In genomic region chr16:74984670-74985411, GRCh38 we compare ENCODE assay signal across 1 cellular context.
TF ChIP-seq lines count a peak whose summit lies in the region.

A gene with protein sequence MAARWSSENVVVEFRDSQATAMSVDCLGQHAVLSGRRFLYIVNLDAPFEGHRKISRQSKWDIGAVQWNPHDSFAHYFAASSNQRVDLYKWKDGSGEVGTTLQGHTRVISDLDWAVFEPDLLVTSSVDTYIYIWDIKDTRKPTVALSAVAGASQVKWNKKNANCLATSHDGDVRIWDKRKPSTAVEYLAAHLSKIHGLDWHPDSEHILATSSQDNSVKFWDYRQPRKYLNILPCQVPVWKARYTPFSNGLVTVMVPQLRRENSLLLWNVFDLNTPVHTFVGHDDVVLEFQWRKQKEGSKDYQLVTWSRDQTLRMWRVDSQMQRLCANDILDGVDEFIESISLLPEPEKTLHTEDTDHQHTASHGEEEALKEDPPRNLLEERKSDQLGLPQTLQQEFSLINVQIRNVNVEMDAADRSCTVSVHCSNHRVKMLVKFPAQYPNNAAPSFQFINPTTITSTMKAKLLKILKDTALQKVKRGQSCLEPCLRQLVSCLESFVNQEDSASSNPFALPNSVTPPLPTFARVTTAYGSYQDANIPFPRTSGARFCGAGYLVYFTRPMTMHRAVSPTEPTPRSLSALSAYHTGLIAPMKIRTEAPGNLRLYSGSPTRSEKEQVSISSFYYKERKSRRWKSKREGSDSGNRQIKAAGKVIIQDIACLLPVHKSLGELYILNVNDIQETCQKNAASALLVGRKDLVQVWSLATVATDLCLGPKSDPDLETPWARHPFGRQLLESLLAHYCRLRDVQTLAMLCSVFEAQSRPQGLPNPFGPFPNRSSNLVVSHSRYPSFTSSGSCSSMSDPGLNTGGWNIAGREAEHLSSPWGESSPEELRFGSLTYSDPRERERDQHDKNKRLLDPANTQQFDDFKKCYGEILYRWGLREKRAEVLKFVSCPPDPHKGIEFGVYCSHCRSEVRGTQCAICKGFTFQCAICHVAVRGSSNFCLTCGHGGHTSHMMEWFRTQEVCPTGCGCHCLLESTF (minus strand): TSS chr16:74985123. CDS start chr16:74985017, 106 bp downstream.

TF ChIP-seq in HepG2, 621 proteins besides CTCF, POLR2A, EP300 and RAD21 (continued from another document and continues in another):
- TF ChIP-seq MTA1 (CRISPR knock-in tag; IDR thresholded peaks at IDR 0.05; ENCODE audit: borderline replicate concordance) (peak; percentile 89; the same call in 1 of the 2 replicates), YY1 (IDR thresholded peaks at IDR 0.05; ENCODE audit: insufficient read depth, insufficient replicate concordance, low read depth, low read length) (peak; percentile 63), ZKSCAN1 (IDR thresholded peaks at IDR 0.05; ENCODE audit: low read length) (no peak; the same call in 1 of the 2 replicates), RARA (CRISPR knock-in tag; IDR thresholded peaks at IDR 0.05) (0 out of 2 replicates have a peak, but pooled peaks have one; percentile 7), ZMYM3 (CRISPR knock-in tag; IDR thresholded peaks at IDR 0.05) (no peak; the same call in 1 of the 2 replicates), ZSCAN21 (CRISPR knock-in tag; IDR thresholded peaks at IDR 0.05; ENCODE audit: borderline replicate concordance) (peak; percentile 71), KDM1A (CRISPR knock-in tag; IDR thresholded peaks at IDR 0.05) (0 out of 2 replicates have a peak, but pooled peaks have one; percentile 22), SIX4 (CRISPR knock-in tag; IDR thresholded peaks at IDR 0.05) (0 out of 2 replicates have a peak, but pooled peaks have one; percentile 12), RAD51 (IDR thresholded peaks at IDR 0.05; ENCODE audit: borderline replicate concordance) (no peak), NR2F1 (CRISPR knock-in tag; IDR thresholded peaks at IDR 0.05) (no peak), NFKB2 (CRISPR knock-in tag; IDR thresholded peaks at IDR 0.05; ENCODE audit: borderline replicate concordance) (peak; percentile 66; the same call in 1 of the 2 replicates), ZNF274 (CRISPR knock-in tag; IDR thresholded peaks at IDR 0.05) (peak; percentile 89; the same call in 1 of the 2 replicates), KLF12 (CRISPR knock-in tag; IDR thresholded peaks at IDR 0.05; ENCODE audit: borderline replicate concordance) (peak; percentile 78; the same call in 1 of the 2 replicates), DPF2 (CRISPR knock-in tag; IDR thresholded peaks at IDR 0.05; ENCODE audit: borderline replicate concordance, low read depth) (no peak), SNRNP70 (IDR thresholded peaks at IDR 0.05; ENCODE audit: low read depth, low read length) (no peak), KDM5B (CRISPR knock-in tag; IDR thresholded peaks at IDR 0.05; ENCODE audit: borderline replicate concordance) (peak; percentile 72; the same call in 1 of the 2 replicates), PCBP2 (optimal IDR thresholded peaks at IDR 0.05; ENCODE audit: low read depth, low read length, poor library complexity, severe bottlenecking) (no peak), CC2D1A (CRISPR knock-in tag; IDR thresholded peaks at IDR 0.05) (no peak), MAFG (CRISPR knock-in tag; IDR thresholded peaks at IDR 0.05) (no peak), ZNF652 (CRISPR knock-in tag; IDR thresholded peaks at IDR 0.05; ENCODE audit: borderline replicate concordance, low read depth) (0 out of 2 replicates have a peak, but pooled peaks have one; percentile 13), ATF3 (CRISPR knock-in tag; IDR thresholded peaks at IDR 0.05) (peak; percentile 45; the same call in 1 of the 2 replicates), HMGXB4 (CRISPR knock-in tag; IDR thresholded peaks at IDR 0.05; ENCODE audit: borderline replicate concordance in 1 of 2, low read depth in 1 of 2) (peak; percentile 68 to 88; a peak in 3 of 4 replicates), SCMH1 (CRISPR knock-in tag; IDR thresholded peaks at IDR 0.05; ENCODE audit: borderline replicate concordance) (no peak), KLF13 (CRISPR knock-in tag; IDR thresholded peaks at IDR 0.05) (no peak), RXRA (CRISPR knock-in tag; IDR thresholded peaks at IDR 0.05) (peak; percentile 41), AHDC1 (CRISPR knock-in tag; IDR thresholded peaks at IDR 0.05; ENCODE audit: borderline replicate concordance) (no peak), ETV5 (CRISPR knock-in tag; IDR thresholded peaks at IDR 0.05; ENCODE audit: borderline replicate concordance) (peak; percentile 39; the same call in 1 of the 2 replicates), CENPT (CRISPR knock-in tag; IDR thresholded peaks at IDR 0.05; ENCODE audit: low read depth) (no peak)
- TF ChIP-seq, protein P1, sequence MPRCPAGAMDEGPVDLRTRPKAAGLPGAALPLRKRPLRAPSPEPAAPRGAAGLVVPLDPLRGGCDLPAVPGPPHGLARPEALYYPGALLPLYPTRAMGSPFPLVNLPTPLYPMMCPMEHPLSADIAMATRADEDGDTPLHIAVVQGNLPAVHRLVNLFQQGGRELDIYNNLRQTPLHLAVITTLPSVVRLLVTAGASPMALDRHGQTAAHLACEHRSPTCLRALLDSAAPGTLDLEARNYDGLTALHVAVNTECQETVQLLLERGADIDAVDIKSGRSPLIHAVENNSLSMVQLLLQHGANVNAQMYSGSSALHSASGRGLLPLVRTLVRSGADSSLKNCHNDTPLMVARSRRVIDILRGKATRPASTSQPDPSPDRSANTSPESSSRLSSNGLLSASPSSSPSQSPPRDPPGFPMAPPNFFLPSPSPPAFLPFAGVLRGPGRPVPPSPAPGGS (CRISPR knock-in tag; IDR thresholded peaks at IDR 0.05) = peak; percentile 76; the same call in 1 of the 2 replicates
- TF ChIP-seq, protein P2, sequence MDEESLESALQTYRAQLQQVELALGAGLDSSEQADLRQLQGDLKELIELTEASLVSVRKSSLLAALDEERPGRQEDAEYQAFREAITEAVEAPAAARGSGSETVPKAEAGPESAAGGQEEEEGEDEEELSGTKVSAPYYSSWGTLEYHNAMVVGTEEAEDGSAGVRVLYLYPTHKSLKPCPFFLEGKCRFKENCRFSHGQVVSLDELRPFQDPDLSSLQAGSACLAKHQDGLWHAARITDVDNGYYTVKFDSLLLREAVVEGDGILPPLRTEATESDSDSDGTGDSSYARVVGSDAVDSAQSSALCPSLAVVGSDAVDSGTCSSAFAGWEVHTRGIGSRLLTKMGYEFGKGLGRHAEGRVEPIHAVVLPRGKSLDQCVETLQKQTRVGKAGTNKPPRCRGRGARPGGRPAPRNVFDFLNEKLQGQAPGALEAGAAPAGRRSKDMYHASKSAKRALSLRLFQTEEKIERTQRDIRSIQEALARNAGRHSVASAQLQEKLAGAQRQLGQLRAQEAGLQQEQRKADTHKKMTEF (CRISPR knock-in tag; IDR thresholded peaks at IDR 0.05) = peak; percentile 79; the same call in 1 of the 2 replicates
- TF ChIP-seq, protein P3, sequence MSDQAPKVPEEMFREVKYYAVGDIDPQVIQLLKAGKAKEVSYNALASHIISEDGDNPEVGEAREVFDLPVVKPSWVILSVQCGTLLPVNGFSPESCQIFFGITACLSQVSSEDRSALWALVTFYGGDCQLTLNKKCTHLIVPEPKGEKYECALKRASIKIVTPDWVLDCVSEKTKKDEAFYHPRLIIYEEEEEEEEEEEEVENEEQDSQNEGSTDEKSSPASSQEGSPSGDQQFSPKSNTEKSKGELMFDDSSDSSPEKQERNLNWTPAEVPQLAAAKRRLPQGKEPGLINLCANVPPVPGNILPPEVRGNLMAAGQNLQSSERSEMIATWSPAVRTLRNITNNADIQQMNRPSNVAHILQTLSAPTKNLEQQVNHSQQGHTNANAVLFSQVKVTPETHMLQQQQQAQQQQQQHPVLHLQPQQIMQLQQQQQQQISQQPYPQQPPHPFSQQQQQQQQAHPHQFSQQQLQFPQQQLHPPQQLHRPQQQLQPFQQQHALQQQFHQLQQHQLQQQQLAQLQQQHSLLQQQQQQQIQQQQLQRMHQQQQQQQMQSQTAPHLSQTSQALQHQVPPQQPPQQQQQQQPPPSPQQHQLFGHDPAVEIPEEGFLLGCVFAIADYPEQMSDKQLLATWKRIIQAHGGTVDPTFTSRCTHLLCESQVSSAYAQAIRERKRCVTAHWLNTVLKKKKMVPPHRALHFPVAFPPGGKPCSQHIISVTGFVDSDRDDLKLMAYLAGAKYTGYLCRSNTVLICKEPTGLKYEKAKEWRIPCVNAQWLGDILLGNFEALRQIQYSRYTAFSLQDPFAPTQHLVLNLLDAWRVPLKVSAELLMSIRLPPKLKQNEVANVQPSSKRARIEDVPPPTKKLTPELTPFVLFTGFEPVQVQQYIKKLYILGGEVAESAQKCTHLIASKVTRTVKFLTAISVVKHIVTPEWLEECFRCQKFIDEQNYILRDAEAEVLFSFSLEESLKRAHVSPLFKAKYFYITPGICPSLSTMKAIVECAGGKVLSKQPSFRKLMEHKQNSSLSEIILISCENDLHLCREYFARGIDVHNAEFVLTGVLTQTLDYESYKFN (CRISPR knock-in tag; conservative IDR thresholded peaks at IDR 0.05) = peak; percentile 14
- TF ChIP-seq, protein P4, sequence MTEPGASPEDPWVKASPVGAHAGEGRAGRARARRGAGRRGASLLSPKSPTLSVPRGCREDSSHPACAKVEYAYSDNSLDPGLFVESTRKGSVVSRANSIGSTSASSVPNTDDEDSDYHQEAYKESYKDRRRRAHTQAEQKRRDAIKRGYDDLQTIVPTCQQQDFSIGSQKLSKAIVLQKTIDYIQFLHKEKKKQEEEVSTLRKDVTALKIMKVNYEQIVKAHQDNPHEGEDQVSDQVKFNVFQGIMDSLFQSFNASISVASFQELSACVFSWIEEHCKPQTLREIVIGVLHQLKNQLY (CRISPR knock-in tag; IDR thresholded peaks at IDR 0.05) = no peak; the same call in 1 of the 2 replicates
- TF ChIP-seq, protein P5, sequence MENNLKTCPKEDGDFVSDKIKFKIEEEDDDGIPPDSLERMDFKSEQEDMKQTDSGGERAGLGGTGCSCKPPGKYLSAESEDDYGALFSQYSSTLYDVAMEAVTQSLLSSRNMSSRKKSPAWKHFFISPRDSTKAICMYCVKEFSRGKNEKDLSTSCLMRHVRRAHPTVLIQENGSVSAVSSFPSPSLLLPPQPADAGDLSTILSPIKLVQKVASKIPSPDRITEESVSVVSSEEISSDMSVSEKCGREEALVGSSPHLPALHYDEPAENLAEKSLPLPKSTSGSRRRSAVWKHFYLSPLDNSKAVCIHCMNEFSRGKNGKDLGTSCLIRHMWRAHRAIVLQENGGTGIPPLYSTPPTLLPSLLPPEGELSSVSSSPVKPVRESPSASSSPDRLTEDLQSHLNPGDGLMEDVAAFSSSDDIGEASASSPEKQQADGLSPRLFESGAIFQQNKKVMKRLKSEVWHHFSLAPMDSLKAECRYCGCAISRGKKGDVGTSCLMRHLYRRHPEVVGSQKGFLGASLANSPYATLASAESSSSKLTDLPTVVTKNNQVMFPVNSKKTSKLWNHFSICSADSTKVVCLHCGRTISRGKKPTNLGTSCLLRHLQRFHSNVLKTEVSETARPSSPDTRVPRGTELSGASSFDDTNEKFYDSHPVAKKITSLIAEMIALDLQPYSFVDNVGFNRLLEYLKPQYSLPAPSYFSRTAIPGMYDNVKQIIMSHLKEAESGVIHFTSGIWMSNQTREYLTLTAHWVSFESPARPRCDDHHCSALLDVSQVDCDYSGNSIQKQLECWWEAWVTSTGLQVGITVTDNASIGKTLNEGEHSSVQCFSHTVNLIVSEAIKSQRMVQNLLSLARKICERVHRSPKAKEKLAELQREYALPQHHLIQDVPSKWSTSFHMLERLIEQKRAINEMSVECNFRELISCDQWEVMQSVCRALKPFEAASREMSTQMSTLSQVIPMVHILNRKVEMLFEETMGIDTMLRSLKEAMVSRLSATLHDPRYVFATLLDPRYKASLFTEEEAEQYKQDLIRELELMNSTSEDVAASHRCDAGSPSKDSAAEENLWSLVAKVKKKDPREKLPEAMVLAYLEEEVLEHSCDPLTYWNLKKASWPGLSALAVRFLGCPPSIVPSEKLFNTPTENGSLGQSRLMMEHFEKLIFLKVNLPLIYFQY (CRISPR knock-in tag; IDR thresholded peaks at IDR 0.05; ENCODE audit: borderline replicate concordance) = 0 out of 2 replicates have a peak, but pooled peaks have one; percentile 33
